Comparison of ENCODE assay signal across 7 cellular contexts in the genomic region with DNA sequence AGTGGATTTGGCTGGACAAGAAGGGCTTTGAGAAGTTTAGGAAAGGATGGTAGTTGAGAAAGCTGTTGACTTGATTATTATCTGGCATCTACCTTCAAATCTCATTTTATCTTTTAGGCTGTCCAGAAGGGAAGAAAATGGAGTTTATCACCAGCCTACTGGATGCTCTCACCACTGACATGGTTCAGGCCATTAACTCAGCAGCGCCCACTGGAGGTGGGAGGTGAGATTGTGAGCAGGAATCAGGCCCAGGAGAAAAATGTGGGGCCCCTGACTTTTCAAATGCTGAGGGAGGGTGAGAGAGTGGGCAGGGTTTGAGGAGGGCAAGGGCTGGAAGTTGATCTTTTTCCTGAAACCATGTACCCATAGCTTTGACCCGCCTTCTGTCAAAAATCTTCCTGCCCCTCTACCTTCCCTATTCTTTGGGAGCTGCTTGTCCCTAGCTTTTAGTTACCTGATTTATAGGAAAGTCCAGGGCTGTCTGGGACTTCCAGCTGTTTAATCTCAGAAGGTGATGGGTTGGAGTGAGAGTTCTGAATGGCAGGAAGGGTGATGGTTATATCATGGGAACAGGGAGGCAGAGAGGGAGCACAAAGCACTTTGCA.
DNase-seq lines count a peak whose midpoint lies in the region; ATAC-seq and TF ChIP-seq lines count a peak whose summit lies in the region.

No MANE protein-coding gene starts in this region.

- H3K36me3 Mint-ChIP-seq in naive thymus-derived CD8-positive, alpha-beta T cell, result no peaks in the 10 kb centered on the region

- no peak overlapping the region for H3K27ac Mint-ChIP-seq in naive thymus-derived CD8-positive, alpha-beta T cell

- H3K4me1 ChIP-seq in thoracic aorta (ENCODE audit: control insufficient read depth in 1 of 2, low read depth in 2 of 2), result peaks cover 0 to 10% of the 10 kb centered on the region in 2 donors

- no peaks in the 10 kb centered on the region for H3K36me3 ChIP-seq in thoracic aorta

- no peak overlapping the region for H3K4me3 Mint-ChIP-seq in naive thymus-derived CD8-positive, alpha-beta T cell

- POLR2A ChIA-PET in HEK293T (lab: Yijun Ruan, JAX), result interaction anchor here (11.7 kb wide), 1 partner anchor 134 kb away, joined by 97 read pairs; a partner anchor contains a TSS
- POLR2A ChIA-PET in naive thymus-derived CD8-positive, alpha-beta T cell (lab: Charles Lee), result no interaction called here

- no peaks in the 10 kb centered on the region for H3K9me3 Mint-ChIP-seq in naive thymus-derived CD8-positive, alpha-beta T cell

- H3K9me3 ChIP-seq in thoracic aorta, result no peaks in the 10 kb centered on the region

- H3K4me3 ChIP-seq in thoracic aorta, result no peak overlapping the region

- H3K27ac ChIP-seq in thoracic aorta, result no peak overlapping the region

- H3K4me1 Mint-ChIP-seq in naive thymus-derived CD8-positive, alpha-beta T cell, result peaks cover 5 to 10% (median 8%) of the 10 kb centered on the region in 4 donors

- intact Hi-C loops in sciatic nerve (cut with DNase I), result no loop called here

- CTCF ChIA-PET in HEK293T (lab: Yijun Ruan, JAX), result interaction anchor here (0.6 to 2.6 kb wide), 11 partner anchors 8 to 811 kb away, joined by 3 to 10 read pairs (median 4); a partner anchor contains a TSS

- peaks cover 7 to 35% (median 16%) of the 10 kb centered on the region in 5 donors for H3K27me3 Mint-ChIP-seq in naive thymus-derived CD8-positive, alpha-beta T cell

- peak; percentile 42 for TF ChIP-seq CTCF in thoracic aorta (IDR thresholded peaks at IDR 0.05)

- DNase-seq in Daoy (ENCODE audit: low read depth) (peak; percentile 67), HEK293T (ENCODE audit: extremely low spot score) (peak; percentile 72), kidney tubule cell (ENCODE audit: low spot score) (peak; percentile 38), thoracic aorta (ENCODE audit: low spot score) (no peak), sciatic nerve (ENCODE audit: low spot score) (no peak)
- peak; percentile 67 to 70 for DNase-seq in activated T-cell treated with anti-CD3 and anti-CD28 coated beads, Interleukin-2, amount 50 U/mL, for 48 hours
- no peak for DNase-seq in naive thymus-derived CD8-positive, alpha-beta T cell

- ATAC-seq in thoracic aorta (ENCODE audit: insufficient number of reproducible peaks, low FRiP score, low read depth) (no peak), sciatic nerve (no peak)
- no peak for ATAC-seq in naive thymus-derived CD8-positive, alpha-beta T cell

- no peaks in the 10 kb centered on the region for H3K27me3 ChIP-seq in thoracic aorta (replicated peaks; ENCODE audit: insufficient read depth)

TF ChIP-seq in HEK293T, 16 proteins besides CTCF, POLR2A, EP300 and RAD21:
- TF ChIP-seq ZNF384 (IDR thresholded peaks at IDR 0.05) (no peak), LEF1 (IDR thresholded peaks at IDR 0.05; ENCODE audit: borderline replicate concordance) (no peak), HDGF (IDR thresholded peaks at IDR 0.05; ENCODE audit: borderline replicate concordance) (no peak), NFRKB (IDR thresholded peaks at IDR 0.05) (no peak), FOXK2 (IDR thresholded peaks at IDR 0.05) (no peak), ARNT (IDR thresholded peaks at IDR 0.05) (no peak), FOXM1 (IDR thresholded peaks at IDR 0.05; ENCODE audit: borderline replicate concordance) (no peak), SP1 (IDR thresholded peaks at IDR 0.05) (no peak), BHLHE40 (IDR thresholded peaks at IDR 0.05; ENCODE audit: borderline replicate concordance) (no peak), FOXA1 (IDR thresholded peaks at IDR 0.05) (no peak)

Comparison
In these comparisons a context has a peak if more than half of its experiments do, and no peak if none do; other contexts are left out.
1. DNase-seq: peak in Daoy (single experiment), HEK293T (single experiment), activated T-cell treated with anti-CD3 and anti-CD28 coated beads, Interleukin-2, amount 50 U/mL, for 48 hours (2 of 2) and kidney tubule cell (single experiment); none in thoracic aorta (single experiment), sciatic nerve (single experiment) and naive thymus-derived CD8-positive, alpha-beta T cell (0 of 10).